In genomic region chr11:115659061-115659963, GRCh38 we compare ENCODE assay signal across 10 cellular contexts.
DNase-seq lines count a peak whose midpoint lies in the region; ATAC-seq, FAIRE-seq and TF ChIP-seq lines count a peak whose summit lies in the region.
"Had no signal": no experiment of that assay in that cellular context is flagged by ENCODE, and none has a peak within 500 bp of the region (broad histone marks: within the 10 kb centered on the region; RNA-seq: fewer than 3 reads in every experiment).

No MANE protein-coding gene starts in this region.

- peak; percentile 73 for DNase-seq in DMS 273 (lab: John Stamatoyannopoulos, UW; ENCODE audit: unreplicated experiment)
- DNase-seq in DMS 273 treated with DMSO at 0.1 percent for 48 hours (lab: John Stamatoyannopoulos, UW): no peak
- no peak for DNase-seq in K562 (ENCODE audit: extremely low read depth in 1 of 4, low spot score in 3 of 4)
- DNase-seq in kidney epithelial cell (ENCODE audit: low read depth): no peak
- no peak for DNase-seq in thoracic aorta (ENCODE audit: low spot score)
- DNase-seq in activated gamma-delta T cell (lab: John Stamatoyannopoulos, UW): no peak
- no peak for DNase-seq in Kasumi-1 (lab: John Stamatoyannopoulos, UW)

- no peak for TF ChIP-seq POLR2A in K562 (conservative IDR thresholded peaks at IDR 0.05)

- H3K4me1 ChIP-seq in K562 (replicated peaks in 1 of 2; ENCODE audit: control insufficient read depth in 2 of 2, insufficient read depth in 2 of 2, low read length in 2 of 2) (peaks cover 0 to 6% of the 10 kb centered on the region in 2 experiments; a peak in 2 of 5 replicates), thoracic aorta (ENCODE audit: control insufficient read depth in 1 of 2, low read depth in 2 of 2) (peaks cover 0 to 10% of the 10 kb centered on the region in 2 donors)

- TF ChIP-seq CTCF in K562 (IDR thresholded peaks at IDR 0.05 in 2 of 3, conservative IDR thresholded peaks at IDR 0.05 in 1 of 3; ENCODE audit: insufficient read depth in 2 of 3, low read depth in 1 of 3, low read length in 3 of 3) (no peak), kidney epithelial cell (IDR thresholded peaks at IDR 0.05; ENCODE audit: insufficient read depth, low read length, poor library complexity, severe bottlenecking) (no peak), thoracic aorta (IDR thresholded peaks at IDR 0.05) (no peak)

- CTCF ChIA-PET in K562 (lab: Yijun Ruan, JAX; ENCODE audit: low intra/inter-chr PET ratio): no interaction called here

- no peaks in the 10 kb centered on the region for H3K9me1 ChIP-seq in K562 (ENCODE audit: control insufficient read depth, insufficient read depth, low read length)

- BruUV-seq in K562 (replicated peaks; lab: Mats Ljungman, UMichigan): no TSS peak

- WGBS in K562 (ENCODE audit: insufficient coverage, low coverage, missing lambda C conversion rate): under 1% methylated on average over 38 of the region's 60 CpGs

- H3K4me2 ChIP-seq in K562 (ENCODE audit: insufficient read depth, low read length): no peak overlapping the region

- POLR2A ChIA-PET in K562 (lab: Yijun Ruan, JAX): interaction anchor here (0.6 kb wide), 3 partner anchors 38 to 606 kb away, joined by 3 to 4 read pairs (median 3); no protein-coding TSS in a partner anchor

- H3K9ac ChIP-seq in K562 (ENCODE audit: insufficient read depth in 1 of 2, low read depth in 2 of 2, low read length in 2 of 2): no peak overlapping the region; a peak in 1 of 4 replicates

- H3K4me3 ChIP-seq in K562 (no peak overlapping the region), kidney epithelial cell (ENCODE audit: low read depth, low read length) (peak overlapping the region; percentile 39), thoracic aorta (peak overlapping the region; percentile 62)
- H3K4me3 ChIP-seq: SJSA1 had no signal

- H3K9me3 ChIP-seq in K562 (replicated peaks; ENCODE audit: control insufficient read depth, insufficient read depth, low read depth, low read length) (no peaks in the 10 kb centered on the region), thoracic aorta (no peaks in the 10 kb centered on the region)
- H3K9me3 ChIP-seq: SJSA1 had no signal

- ATAC-seq in K562 (no peak), thoracic aorta (ENCODE audit: insufficient number of reproducible peaks, low FRiP score, low read depth) (no peak), HG02885 (IDR thresholded peaks at IDR 0.05; ENCODE audit: poor library complexity, unreplicated experiment) (no peak)

- H3K27me3 ChIP-seq in K562 (ENCODE audit: control insufficient read depth in 2 of 2, insufficient read depth in 2 of 2, low read length in 2 of 2): peaks cover 10 to 22% of the 10 kb centered on the region in 2 experiments; a peak in 3 of 5 replicates
- no peaks in the 10 kb centered on the region for H3K27me3 ChIP-seq in kidney epithelial cell (ENCODE audit: control insufficient read depth, insufficient read depth, low read length)
- H3K27me3 ChIP-seq in thoracic aorta (replicated peaks; ENCODE audit: insufficient read depth): no peaks in the 10 kb centered on the region
- H3K27me3 ChIP-seq: SJSA1 had no signal

- no peak for FAIRE-seq in K562 (lab: Jason Lieb, UNC)

- TF ChIP-seq EP300 in K562 (IDR thresholded peaks at IDR 0.05; ENCODE audit: low read length): no peak

- H3K36me3 ChIP-seq in K562 (ENCODE audit: control insufficient read depth, insufficient read depth, low read length) (no peaks in the 10 kb centered on the region), kidney epithelial cell (ENCODE audit: control insufficient read depth, insufficient read depth, low read length) (no peaks in the 10 kb centered on the region), thoracic aorta (no peaks in the 10 kb centered on the region)
- H3K36me3 ChIP-seq: SJSA1 had no signal

- H2AFZ ChIP-seq in K562 (ENCODE audit: low read depth, low read length): no peak overlapping the region

- H3K79me2 ChIP-seq in K562 (ENCODE audit: control insufficient read depth, insufficient read depth, low read length): no peaks in the 10 kb centered on the region

- H3K27ac ChIP-seq in K562 (ENCODE audit: extremely low read depth, low read depth, low read length) (no peak overlapping the region), thoracic aorta (no peak overlapping the region)
- H3K27ac ChIP-seq: 22Rv1, SJSA1 had no signal

- TF ChIP-seq RAD21 in K562 (CRISPR knock-in tag; conservative IDR thresholded peaks at IDR 0.05 in 1 of 2, IDR thresholded peaks at IDR 0.05 in 1 of 2): no peak

- in situ Hi-C loops in K562 (cut with MboI): no loop called here

- intact Hi-C loops in K562 (cut with micrococcal nuclease): no loop called here

- H4K20me1 ChIP-seq in K562 (replicated peaks; ENCODE audit: control insufficient read depth, insufficient read depth, low read length): peaks cover 3% of the 10 kb centered on the region; the same call in 1 of the 2 replicates

TF ChIP-seq in K562, 482 proteins besides CTCF, POLR2A, EP300 and RAD21:
- TF ChIP-seq REST (CRISPR knock-in tag; IDR thresholded peaks at IDR 0.05; ENCODE audit: low read depth) (no peak), ZKSCAN3 (CRISPR knock-in tag; IDR thresholded peaks at IDR 0.05) (no peak), EGR1 (conservative IDR thresholded peaks at IDR 0.05) (peak; percentile 36; the same call in 1 of the 2 replicates), OTX1 (CRISPR knock-in tag; IDR thresholded peaks at IDR 0.05) (no peak)
